Comparison of ENCODE assay signal across 1 cellular context in the genomic region with DNA sequence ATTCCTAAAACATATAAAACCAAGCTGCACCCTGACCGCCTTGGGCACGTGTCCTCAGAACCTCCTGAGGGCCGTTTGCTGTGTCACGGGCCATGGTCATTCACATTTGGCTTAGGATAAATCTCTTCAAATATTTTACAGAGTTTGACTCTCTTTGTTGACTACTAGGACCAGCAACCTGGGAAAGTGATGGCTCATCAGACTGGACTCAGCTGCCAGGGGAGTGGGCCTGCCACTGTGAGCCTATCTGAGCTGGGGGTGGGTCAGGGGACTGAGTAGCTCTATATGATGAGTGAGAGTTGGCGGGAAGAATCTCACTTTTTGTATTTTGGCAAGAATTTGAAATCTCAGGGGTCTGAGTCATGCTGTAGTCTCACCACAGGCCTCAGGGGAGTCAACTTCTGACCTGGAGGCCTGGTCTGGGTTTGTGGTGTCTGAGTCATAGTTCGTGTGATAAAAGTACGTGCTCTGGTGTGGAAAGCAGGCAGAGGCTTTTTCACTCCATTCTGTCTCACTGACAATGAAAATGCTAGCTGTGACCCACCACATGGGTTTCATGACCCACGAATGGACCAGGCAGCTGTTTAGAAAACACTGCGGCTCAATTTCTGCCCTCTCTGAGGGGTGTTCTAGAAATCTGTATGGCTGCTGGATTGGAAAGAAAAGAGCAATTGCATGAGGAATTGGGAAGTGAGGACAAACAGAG.
TF ChIP-seq lines count a peak whose summit lies in the region.

No MANE protein-coding gene starts in this region.

TF ChIP-seq in K562, 482 proteins besides CTCF, POLR2A, EP300 and RAD21 (continues in another document):
- TF ChIP-seq KHSRP (IDR thresholded peaks at IDR 0.05) (no peak), TCF7 (IDR thresholded peaks at IDR 0.05; ENCODE audit: borderline replicate concordance) (no peak), CSDE1 (IDR thresholded peaks at IDR 0.05) (no peak), NCOA1 (IDR thresholded peaks at IDR 0.05; ENCODE audit: low read depth) (0 out of 2 replicates have a peak, but pooled peaks have one; percentile 32), FOS (IDR thresholded peaks at IDR 0.05; ENCODE audit: extremely low read depth, insufficient read length) (peak; percentile 66), CBX8 (IDR thresholded peaks at IDR 0.05; ENCODE audit: borderline replicate concordance, extremely low read depth, low read depth, low read length, poor library complexity, severe bottlenecking) (no peak), BACH1 (tag; IDR thresholded peaks at IDR 0.05) (peak; percentile 68; the same call in 1 of the 2 replicates), ZNF316 (IDR thresholded peaks at IDR 0.05) (peak; percentile 57; the same call in 1 of the 2 replicates), ZKSCAN8 (CRISPR knock-in tag; IDR thresholded peaks at IDR 0.05) (no peak), FOXJ2 (tag; IDR thresholded peaks at IDR 0.05) (peak; percentile 46; the same call in 1 of the 2 replicates), NFIC (IDR thresholded peaks at IDR 0.05) (peak; percentile 58), PHTF2 (CRISPR knock-in tag; IDR thresholded peaks at IDR 0.05) (no peak), DPF2 (IDR thresholded peaks at IDR 0.05) (peak; percentile 94), ZNF263 (CRISPR knock-in tag; IDR thresholded peaks at IDR 0.05; ENCODE audit: borderline replicate concordance) (no peak), NR3C1 (CRISPR knock-in tag; IDR thresholded peaks at IDR 0.05) (no peak), RCOR1 (IDR thresholded peaks at IDR 0.05; ENCODE audit: borderline replicate concordance in 1 of 2, low read depth in 2 of 2, low read length in 2 of 2) (peak; percentile 92 to 100; a peak in 3 of 4 replicates), E2F3 (CRISPR knock-in tag; IDR thresholded peaks at IDR 0.05) (0 out of 2 replicates have a peak, but pooled peaks have one; percentile 69), ARNT (IDR thresholded peaks at IDR 0.05) (no peak), DIDO1 (tag; IDR thresholded peaks at IDR 0.05; ENCODE audit: low read depth) (no peak), ATF7 (IDR thresholded peaks at IDR 0.05) (peak; percentile 79), NFE2 (IDR thresholded peaks at IDR 0.05; ENCODE audit: low read depth) (peak; percentile 85), MAFF (IDR thresholded peaks at IDR 0.05; ENCODE audit: low read length) (peak; percentile 48; the same call in 1 of the 2 replicates), TRIM28 (IDR thresholded peaks at IDR 0.05) (no peak), JUNB (CRISPR knock-in tag; conservative IDR thresholded peaks at IDR 0.05) (peak; percentile 49; the same call in 1 of the 2 replicates), NCOA4 (IDR thresholded peaks at IDR 0.05; ENCODE audit: partially characterized antibody) (no peak)
- TF ChIP-seq, protein P1, sequence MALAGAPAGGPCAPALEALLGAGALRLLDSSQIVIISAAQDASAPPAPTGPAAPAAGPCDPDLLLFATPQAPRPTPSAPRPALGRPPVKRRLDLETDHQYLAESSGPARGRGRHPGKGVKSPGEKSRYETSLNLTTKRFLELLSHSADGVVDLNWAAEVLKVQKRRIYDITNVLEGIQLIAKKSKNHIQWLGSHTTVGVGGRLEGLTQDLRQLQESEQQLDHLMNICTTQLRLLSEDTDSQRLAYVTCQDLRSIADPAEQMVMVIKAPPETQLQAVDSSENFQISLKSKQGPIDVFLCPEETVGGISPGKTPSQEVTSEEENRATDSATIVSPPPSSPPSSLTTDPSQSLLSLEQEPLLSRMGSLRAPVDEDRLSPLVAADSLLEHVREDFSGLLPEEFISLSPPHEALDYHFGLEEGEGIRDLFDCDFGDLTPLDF (CRISPR knock-in tag; IDR thresholded peaks at IDR 0.05): peak; percentile 48; the same call in 1 of the 2 replicates
- TF ChIP-seq, protein P2, sequence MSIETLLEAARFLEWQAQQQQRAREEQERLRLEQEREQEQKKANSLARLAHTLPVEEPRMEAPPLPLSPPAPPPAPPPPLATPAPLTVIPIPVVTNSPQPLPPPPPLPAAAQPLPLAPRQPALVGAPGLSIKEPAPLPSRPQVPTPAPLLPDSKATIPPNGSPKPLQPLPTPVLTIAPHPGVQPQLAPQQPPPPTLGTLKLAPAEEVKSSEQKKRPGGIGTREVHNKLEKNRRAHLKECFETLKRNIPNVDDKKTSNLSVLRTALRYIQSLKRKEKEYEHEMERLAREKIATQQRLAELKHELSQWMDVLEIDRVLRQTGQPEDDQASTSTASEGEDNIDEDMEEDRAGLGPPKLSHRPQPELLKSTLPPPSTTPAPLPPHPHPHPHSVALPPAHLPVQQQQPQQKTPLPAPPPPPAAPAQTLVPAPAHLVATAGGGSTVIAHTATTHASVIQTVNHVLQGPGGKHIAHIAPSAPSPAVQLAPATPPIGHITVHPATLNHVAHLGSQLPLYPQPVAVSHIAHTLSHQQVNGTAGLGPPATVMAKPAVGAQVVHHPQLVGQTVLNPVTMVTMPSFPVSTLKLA (conservative IDR thresholded peaks at IDR 0.05): 0 out of 4 replicates have a peak, but pooled peaks of 1 of the 2 experiments have one; percentile 34
- TF ChIP-seq, protein P3, sequence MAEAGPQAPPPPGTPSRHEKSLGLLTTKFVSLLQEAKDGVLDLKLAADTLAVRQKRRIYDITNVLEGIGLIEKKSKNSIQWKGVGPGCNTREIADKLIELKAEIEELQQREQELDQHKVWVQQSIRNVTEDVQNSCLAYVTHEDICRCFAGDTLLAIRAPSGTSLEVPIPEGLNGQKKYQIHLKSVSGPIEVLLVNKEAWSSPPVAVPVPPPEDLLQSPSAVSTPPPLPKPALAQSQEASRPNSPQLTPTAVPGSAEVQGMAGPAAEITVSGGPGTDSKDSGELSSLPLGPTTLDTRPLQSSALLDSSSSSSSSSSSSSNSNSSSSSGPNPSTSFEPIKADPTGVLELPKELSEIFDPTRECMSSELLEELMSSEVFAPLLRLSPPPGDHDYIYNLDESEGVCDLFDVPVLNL (CRISPR knock-in tag; IDR thresholded peaks at IDR 0.05; ENCODE audit: low read depth): 0 out of 2 replicates have a peak, but pooled peaks have one; percentile 70
- TF ChIP-seq, protein P4, sequence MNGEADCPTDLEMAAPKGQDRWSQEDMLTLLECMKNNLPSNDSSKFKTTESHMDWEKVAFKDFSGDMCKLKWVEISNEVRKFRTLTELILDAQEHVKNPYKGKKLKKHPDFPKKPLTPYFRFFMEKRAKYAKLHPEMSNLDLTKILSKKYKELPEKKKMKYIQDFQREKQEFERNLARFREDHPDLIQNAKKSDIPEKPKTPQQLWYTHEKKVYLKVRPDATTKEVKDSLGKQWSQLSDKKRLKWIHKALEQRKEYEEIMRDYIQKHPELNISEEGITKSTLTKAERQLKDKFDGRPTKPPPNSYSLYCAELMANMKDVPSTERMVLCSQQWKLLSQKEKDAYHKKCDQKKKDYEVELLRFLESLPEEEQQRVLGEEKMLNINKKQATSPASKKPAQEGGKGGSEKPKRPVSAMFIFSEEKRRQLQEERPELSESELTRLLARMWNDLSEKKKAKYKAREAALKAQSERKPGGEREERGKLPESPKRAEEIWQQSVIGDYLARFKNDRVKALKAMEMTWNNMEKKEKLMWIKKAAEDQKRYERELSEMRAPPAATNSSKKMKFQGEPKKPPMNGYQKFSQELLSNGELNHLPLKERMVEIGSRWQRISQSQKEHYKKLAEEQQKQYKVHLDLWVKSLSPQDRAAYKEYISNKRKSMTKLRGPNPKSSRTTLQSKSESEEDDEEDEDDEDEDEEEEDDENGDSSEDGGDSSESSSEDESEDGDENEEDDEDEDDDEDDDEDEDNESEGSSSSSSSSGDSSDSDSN (IDR thresholded peaks at IDR 0.05; ENCODE audit: borderline replicate concordance in 1 of 2, low read depth in 2 of 2, low read length in 2 of 2): no peak
- TF ChIP-seq, protein P5, sequence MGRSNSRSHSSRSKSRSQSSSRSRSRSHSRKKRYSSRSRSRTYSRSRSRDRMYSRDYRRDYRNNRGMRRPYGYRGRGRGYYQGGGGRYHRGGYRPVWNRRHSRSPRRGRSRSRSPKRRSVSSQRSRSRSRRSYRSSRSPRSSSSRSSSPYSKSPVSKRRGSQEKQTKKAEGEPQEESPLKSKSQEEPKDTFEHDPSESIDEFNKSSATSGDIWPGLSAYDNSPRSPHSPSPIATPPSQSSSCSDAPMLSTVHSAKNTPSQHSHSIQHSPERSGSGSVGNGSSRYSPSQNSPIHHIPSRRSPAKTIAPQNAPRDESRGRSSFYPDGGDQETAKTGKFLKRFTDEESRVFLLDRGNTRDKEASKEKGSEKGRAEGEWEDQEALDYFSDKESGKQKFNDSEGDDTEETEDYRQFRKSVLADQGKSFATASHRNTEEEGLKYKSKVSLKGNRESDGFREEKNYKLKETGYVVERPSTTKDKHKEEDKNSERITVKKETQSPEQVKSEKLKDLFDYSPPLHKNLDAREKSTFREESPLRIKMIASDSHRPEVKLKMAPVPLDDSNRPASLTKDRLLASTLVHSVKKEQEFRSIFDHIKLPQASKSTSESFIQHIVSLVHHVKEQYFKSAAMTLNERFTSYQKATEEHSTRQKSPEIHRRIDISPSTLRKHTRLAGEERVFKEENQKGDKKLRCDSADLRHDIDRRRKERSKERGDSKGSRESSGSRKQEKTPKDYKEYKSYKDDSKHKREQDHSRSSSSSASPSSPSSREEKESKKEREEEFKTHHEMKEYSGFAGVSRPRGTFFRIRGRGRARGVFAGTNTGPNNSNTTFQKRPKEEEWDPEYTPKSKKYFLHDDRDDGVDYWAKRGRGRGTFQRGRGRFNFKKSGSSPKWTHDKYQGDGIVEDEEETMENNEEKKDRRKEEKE (IDR thresholded peaks at IDR 0.05; ENCODE audit: borderline replicate concordance in 1 of 2, control insufficient read depth in 1 of 2, low read depth in 2 of 2, low read length in 1 of 2): no peak
- TF ChIP-seq, protein P6, sequence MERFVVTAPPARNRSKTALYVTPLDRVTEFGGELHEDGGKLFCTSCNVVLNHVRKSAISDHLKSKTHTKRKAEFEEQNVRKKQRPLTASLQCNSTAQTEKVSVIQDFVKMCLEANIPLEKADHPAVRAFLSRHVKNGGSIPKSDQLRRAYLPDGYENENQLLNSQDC (CRISPR knock-in tag; IDR thresholded peaks at IDR 0.05): no peak
- TF ChIP-seq, protein P7, sequence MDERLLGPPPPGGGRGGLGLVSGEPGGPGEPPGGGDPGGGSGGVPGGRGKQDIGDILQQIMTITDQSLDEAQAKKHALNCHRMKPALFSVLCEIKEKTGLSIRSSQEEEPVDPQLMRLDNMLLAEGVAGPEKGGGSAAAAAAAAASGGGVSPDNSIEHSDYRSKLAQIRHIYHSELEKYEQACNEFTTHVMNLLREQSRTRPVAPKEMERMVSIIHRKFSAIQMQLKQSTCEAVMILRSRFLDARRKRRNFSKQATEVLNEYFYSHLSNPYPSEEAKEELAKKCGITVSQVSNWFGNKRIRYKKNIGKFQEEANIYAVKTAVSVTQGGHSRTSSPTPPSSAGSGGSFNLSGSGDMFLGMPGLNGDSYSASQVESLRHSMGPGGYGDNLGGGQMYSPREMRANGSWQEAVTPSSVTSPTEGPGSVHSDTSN (CRISPR knock-in tag; IDR thresholded peaks at IDR 0.05; ENCODE audit: low read depth): no peak
- TF ChIP-seq, protein P7 (tag; conservative IDR thresholded peaks at IDR 0.05; ENCODE audit: low read depth): 0 out of 2 replicates have a peak, but pooled peaks have one; percentile 7
- TF ChIP-seq, protein P8, sequence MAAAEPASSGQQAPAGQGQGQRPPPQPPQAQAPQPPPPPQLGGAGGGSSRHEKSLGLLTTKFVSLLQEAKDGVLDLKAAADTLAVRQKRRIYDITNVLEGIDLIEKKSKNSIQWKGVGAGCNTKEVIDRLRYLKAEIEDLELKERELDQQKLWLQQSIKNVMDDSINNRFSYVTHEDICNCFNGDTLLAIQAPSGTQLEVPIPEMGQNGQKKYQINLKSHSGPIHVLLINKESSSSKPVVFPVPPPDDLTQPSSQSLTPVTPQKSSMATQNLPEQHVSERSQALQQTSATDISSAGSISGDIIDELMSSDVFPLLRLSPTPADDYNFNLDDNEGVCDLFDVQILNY (CRISPR knock-in tag; IDR thresholded peaks at IDR 0.05): no peak
- TF ChIP-seq, protein P9, sequence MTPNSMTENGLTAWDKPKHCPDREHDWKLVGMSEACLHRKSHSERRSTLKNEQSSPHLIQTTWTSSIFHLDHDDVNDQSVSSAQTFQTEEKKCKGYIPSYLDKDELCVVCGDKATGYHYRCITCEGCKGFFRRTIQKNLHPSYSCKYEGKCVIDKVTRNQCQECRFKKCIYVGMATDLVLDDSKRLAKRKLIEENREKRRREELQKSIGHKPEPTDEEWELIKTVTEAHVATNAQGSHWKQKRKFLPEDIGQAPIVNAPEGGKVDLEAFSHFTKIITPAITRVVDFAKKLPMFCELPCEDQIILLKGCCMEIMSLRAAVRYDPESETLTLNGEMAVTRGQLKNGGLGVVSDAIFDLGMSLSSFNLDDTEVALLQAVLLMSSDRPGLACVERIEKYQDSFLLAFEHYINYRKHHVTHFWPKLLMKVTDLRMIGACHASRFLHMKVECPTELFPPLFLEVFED (CRISPR knock-in tag; conservative IDR thresholded peaks at IDR 0.05): no peak
- TF ChIP-seq, protein P10, sequence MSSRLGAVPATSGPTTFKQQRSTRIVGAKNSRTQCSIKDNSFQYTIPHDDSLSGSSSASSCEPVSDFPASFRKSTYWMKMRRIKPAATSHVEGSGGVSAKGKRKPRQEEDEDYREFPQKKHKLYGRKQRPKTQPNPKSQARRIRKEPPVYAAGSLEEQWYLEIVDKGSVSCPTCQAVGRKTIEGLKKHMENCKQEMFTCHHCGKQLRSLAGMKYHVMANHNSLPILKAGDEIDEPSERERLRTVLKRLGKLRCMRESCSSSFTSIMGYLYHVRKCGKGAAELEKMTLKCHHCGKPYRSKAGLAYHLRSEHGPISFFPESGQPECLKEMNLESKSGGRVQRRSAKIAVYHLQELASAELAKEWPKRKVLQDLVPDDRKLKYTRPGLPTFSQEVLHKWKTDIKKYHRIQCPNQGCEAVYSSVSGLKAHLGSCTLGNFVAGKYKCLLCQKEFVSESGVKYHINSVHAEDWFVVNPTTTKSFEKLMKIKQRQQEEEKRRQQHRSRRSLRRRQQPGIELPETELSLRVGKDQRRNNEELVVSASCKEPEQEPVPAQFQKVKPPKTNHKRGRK (tag; IDR thresholded peaks at IDR 0.05): no peak
- TF ChIP-seq, protein P11, sequence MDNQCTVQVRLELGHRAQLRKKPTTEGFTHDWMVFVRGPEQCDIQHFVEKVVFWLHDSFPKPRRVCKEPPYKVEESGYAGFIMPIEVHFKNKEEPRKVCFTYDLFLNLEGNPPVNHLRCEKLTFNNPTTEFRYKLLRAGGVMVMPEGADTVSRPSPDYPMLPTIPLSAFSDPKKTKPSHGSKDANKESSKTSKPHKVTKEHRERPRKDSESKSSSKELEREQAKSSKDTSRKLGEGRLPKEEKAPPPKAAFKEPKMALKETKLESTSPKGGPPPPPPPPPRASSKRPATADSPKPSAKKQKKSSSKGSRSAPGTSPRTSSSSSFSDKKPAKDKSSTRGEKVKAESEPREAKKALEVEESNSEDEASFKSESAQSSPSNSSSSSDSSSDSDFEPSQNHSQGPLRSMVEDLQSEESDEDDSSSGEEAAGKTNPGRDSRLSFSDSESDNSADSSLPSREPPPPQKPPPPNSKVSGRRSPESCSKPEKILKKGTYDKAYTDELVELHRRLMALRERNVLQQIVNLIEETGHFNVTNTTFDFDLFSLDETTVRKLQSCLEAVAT (IDR thresholded peaks at IDR 0.05): peak in 1 of 2 experiments; percentile 88; a peak in 2 of 4 replicates
- TF ChIP-seq, protein P12, sequence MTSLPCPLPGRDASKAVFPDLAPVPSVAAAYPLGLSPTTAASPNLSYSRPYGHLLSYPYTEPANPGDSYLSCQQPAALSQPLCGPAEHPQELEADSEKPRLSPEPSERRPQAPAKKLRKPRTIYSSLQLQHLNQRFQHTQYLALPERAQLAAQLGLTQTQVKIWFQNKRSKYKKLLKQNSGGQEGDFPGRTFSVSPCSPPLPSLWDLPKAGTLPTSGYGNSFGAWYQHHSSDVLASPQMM (CRISPR knock-in tag; IDR thresholded peaks at IDR 0.05): no peak
